ENCODE assay signal across 1 cellular context in the genomic region with DNA sequence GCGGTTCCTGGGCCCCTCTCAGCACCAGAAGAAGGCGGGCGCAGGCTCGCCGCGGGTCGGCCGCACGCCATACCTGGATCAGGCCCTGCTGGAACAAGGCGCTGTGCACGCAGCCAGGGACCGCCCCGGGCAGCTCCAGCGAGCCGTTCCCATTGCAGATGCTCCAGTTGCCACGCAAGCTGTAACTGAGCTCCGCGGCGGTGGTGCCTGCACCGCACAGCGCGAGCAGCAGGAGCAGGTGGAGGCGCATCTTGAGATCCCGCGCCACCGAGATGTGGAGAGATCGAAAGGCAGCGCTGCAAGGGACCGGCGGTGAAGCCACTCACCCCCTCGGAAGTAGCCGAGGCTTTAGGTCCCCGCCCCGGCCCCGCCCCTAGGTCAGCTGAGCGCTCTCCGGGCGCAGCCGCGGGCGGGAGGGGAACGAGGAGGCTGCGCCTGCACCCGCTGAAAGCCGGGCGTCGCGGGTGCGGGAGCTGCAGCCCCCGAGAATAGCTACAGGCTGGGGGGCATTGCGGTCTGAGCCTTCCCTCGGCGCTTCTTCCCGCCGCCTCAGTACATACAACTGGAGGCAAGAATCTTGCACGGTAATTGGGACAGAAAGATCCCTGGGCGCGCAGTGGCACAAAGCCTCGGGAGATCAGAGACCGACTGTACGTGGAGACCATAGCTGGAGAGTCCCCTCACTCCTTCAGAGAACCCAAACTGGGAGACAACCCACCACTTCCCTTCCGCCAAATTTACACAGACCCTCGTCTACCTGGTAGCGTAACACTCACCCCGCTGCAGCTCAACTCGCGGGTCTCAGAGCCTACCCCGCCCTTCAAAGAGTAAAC.
TF ChIP-seq lines count a peak whose summit lies in the region.

A gene (minus strand): TSS at position 324 of the 833 bp plus-strand sequence. CDS start 74 bp downstream, at position 250.

TF ChIP-seq in K562, 482 proteins besides CTCF, POLR2A, EP300 and RAD21 (continued from another document and continues in another):
- TF ChIP-seq, protein P1, sequence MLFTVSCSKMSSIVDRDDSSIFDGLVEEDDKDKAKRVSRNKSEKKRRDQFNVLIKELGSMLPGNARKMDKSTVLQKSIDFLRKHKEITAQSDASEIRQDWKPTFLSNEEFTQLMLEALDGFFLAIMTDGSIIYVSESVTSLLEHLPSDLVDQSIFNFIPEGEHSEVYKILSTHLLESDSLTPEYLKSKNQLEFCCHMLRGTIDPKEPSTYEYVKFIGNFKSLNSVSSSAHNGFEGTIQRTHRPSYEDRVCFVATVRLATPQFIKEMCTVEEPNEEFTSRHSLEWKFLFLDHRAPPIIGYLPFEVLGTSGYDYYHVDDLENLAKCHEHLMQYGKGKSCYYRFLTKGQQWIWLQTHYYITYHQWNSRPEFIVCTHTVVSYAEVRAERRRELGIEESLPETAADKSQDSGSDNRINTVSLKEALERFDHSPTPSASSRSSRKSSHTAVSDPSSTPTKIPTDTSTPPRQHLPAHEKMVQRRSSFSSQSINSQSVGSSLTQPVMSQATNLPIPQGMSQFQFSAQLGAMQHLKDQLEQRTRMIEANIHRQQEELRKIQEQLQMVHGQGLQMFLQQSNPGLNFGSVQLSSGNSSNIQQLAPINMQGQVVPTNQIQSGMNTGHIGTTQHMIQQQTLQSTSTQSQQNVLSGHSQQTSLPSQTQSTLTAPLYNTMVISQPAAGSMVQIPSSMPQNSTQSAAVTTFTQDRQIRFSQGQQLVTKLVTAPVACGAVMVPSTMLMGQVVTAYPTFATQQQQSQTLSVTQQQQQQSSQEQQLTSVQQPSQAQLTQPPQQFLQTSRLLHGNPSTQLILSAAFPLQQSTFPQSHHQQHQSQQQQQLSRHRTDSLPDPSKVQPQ (CRISPR knock-in tag; IDR thresholded peaks at IDR 0.05; ENCODE audit: borderline replicate concordance): no peak
- no peak for TF ChIP-seq ZNF184 (CRISPR knock-in tag; IDR thresholded peaks at IDR 0.05)
- TF ChIP-seq KAT7 (CRISPR knock-in tag; IDR thresholded peaks at IDR 0.05; ENCODE audit: borderline replicate concordance): no peak
- TF ChIP-seq TAF7 (tag; IDR thresholded peaks at IDR 0.05): peak; percentile 46; the same call in 1 of the 2 replicates
- TF ChIP-seq HIVEP1 (CRISPR knock-in tag; IDR thresholded peaks at IDR 0.05): no peak
- no peak for TF ChIP-seq HMG20B (CRISPR knock-in tag; IDR thresholded peaks at IDR 0.05)
- TF ChIP-seq, protein P2, sequence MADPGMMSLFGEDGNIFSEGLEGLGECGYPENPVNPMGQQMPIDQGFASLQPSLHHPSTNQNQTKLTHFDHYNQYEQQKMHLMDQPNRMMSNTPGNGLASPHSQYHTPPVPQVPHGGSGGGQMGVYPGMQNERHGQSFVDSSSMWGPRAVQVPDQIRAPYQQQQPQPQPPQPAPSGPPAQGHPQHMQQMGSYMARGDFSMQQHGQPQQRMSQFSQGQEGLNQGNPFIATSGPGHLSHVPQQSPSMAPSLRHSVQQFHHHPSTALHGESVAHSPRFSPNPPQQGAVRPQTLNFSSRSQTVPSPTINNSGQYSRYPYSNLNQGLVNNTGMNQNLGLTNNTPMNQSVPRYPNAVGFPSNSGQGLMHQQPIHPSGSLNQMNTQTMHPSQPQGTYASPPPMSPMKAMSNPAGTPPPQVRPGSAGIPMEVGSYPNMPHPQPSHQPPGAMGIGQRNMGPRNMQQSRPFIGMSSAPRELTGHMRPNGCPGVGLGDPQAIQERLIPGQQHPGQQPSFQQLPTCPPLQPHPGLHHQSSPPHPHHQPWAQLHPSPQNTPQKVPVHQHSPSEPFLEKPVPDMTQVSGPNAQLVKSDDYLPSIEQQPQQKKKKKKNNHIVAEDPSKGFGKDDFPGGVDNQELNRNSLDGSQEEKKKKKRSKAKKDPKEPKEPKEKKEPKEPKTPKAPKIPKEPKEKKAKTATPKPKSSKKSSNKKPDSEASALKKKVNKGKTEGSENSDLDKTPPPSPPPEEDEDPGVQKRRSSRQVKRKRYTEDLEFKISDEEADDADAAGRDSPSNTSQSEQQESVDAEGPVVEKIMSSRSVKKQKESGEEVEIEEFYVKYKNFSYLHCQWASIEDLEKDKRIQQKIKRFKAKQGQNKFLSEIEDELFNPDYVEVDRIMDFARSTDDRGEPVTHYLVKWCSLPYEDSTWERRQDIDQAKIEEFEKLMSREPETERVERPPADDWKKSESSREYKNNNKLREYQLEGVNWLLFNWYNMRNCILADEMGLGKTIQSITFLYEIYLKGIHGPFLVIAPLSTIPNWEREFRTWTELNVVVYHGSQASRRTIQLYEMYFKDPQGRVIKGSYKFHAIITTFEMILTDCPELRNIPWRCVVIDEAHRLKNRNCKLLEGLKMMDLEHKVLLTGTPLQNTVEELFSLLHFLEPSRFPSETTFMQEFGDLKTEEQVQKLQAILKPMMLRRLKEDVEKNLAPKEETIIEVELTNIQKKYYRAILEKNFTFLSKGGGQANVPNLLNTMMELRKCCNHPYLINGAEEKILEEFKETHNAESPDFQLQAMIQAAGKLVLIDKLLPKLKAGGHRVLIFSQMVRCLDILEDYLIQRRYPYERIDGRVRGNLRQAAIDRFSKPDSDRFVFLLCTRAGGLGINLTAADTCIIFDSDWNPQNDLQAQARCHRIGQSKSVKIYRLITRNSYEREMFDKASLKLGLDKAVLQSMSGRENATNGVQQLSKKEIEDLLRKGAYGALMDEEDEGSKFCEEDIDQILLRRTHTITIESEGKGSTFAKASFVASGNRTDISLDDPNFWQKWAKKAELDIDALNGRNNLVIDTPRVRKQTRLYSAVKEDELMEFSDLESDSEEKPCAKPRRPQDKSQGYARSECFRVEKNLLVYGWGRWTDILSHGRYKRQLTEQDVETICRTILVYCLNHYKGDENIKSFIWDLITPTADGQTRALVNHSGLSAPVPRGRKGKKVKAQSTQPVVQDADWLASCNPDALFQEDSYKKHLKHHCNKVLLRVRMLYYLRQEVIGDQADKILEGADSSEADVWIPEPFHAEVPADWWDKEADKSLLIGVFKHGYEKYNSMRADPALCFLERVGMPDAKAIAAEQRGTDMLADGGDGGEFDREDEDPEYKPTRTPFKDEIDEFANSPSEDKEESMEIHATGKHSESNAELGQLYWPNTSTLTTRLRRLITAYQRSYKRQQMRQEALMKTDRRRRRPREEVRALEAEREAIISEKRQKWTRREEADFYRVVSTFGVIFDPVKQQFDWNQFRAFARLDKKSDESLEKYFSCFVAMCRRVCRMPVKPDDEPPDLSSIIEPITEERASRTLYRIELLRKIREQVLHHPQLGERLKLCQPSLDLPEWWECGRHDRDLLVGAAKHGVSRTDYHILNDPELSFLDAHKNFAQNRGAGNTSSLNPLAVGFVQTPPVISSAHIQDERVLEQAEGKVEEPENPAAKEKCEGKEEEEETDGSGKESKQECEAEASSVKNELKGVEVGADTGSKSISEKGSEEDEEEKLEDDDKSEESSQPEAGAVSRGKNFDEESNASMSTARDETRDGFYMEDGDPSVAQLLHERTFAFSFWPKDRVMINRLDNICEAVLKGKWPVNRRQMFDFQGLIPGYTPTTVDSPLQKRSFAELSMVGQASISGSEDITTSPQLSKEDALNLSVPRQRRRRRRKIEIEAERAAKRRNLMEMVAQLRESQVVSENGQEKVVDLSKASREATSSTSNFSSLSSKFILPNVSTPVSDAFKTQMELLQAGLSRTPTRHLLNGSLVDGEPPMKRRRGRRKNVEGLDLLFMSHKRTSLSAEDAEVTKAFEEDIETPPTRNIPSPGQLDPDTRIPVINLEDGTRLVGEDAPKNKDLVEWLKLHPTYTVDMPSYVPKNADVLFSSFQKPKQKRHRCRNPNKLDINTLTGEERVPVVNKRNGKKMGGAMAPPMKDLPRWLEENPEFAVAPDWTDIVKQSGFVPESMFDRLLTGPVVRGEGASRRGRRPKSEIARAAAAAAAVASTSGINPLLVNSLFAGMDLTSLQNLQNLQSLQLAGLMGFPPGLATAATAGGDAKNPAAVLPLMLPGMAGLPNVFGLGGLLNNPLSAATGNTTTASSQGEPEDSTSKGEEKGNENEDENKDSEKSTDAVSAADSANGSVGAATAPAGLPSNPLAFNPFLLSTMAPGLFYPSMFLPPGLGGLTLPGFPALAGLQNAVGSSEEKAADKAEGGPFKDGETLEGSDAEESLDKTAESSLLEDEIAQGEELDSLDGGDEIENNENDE (IDR thresholded peaks at IDR 0.05; ENCODE audit: low read depth, low read length): no peak
- no peak for TF ChIP-seq ZC3H8 (IDR thresholded peaks at IDR 0.05)
- TF ChIP-seq, protein P3, sequence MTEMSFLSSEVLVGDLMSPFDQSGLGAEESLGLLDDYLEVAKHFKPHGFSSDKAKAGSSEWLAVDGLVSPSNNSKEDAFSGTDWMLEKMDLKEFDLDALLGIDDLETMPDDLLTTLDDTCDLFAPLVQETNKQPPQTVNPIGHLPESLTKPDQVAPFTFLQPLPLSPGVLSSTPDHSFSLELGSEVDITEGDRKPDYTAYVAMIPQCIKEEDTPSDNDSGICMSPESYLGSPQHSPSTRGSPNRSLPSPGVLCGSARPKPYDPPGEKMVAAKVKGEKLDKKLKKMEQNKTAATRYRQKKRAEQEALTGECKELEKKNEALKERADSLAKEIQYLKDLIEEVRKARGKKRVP (CRISPR knock-in tag; IDR thresholded peaks at IDR 0.05): no peak
- no peak for TF ChIP-seq ZNF311 (CRISPR knock-in tag; IDR thresholded peaks at IDR 0.05)
- TF ChIP-seq, protein P4, sequence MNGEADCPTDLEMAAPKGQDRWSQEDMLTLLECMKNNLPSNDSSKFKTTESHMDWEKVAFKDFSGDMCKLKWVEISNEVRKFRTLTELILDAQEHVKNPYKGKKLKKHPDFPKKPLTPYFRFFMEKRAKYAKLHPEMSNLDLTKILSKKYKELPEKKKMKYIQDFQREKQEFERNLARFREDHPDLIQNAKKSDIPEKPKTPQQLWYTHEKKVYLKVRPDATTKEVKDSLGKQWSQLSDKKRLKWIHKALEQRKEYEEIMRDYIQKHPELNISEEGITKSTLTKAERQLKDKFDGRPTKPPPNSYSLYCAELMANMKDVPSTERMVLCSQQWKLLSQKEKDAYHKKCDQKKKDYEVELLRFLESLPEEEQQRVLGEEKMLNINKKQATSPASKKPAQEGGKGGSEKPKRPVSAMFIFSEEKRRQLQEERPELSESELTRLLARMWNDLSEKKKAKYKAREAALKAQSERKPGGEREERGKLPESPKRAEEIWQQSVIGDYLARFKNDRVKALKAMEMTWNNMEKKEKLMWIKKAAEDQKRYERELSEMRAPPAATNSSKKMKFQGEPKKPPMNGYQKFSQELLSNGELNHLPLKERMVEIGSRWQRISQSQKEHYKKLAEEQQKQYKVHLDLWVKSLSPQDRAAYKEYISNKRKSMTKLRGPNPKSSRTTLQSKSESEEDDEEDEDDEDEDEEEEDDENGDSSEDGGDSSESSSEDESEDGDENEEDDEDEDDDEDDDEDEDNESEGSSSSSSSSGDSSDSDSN (IDR thresholded peaks at IDR 0.05; ENCODE audit: borderline replicate concordance in 1 of 2, low read depth in 2 of 2, low read length in 2 of 2): peak in 1 of 2 experiments; percentile 56; a peak in 1 of 4 replicates
- no peak for TF ChIP-seq SP2 (IDR thresholded peaks at IDR 0.05; ENCODE audit: extremely low read depth, low read depth, low read length, poor library complexity, severe bottlenecking)
- TF ChIP-seq, protein P5, sequence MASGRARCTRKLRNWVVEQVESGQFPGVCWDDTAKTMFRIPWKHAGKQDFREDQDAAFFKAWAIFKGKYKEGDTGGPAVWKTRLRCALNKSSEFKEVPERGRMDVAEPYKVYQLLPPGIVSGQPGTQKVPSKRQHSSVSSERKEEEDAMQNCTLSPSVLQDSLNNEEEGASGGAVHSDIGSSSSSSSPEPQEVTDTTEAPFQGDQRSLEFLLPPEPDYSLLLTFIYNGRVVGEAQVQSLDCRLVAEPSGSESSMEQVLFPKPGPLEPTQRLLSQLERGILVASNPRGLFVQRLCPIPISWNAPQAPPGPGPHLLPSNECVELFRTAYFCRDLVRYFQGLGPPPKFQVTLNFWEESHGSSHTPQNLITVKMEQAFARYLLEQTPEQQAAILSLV (tag; IDR thresholded peaks at IDR 0.05): no peak
- TF ChIP-seq, protein P6, sequence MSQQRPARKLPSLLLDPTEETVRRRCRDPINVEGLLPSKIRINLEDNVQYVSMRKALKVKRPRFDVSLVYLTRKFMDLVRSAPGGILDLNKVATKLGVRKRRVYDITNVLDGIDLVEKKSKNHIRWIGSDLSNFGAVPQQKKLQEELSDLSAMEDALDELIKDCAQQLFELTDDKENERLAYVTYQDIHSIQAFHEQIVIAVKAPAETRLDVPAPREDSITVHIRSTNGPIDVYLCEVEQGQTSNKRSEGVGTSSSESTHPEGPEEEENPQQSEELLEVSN (IDR thresholded peaks at IDR 0.05; ENCODE audit: borderline replicate concordance in 1 of 2, extremely low read depth in 1 of 2, insufficient read depth in 1 of 2, insufficient read length in 1 of 2, low read depth in 1 of 2, low read length in 1 of 2, poor library complexity in 1 of 2, severe bottlenecking in 1 of 2): peak; percentile 78 to 91
- TF ChIP-seq, protein P7, sequence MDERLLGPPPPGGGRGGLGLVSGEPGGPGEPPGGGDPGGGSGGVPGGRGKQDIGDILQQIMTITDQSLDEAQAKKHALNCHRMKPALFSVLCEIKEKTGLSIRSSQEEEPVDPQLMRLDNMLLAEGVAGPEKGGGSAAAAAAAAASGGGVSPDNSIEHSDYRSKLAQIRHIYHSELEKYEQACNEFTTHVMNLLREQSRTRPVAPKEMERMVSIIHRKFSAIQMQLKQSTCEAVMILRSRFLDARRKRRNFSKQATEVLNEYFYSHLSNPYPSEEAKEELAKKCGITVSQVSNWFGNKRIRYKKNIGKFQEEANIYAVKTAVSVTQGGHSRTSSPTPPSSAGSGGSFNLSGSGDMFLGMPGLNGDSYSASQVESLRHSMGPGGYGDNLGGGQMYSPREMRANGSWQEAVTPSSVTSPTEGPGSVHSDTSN (CRISPR knock-in tag; IDR thresholded peaks at IDR 0.05; ENCODE audit: low read depth): no peak
- TF ChIP-seq, protein P7 (tag; conservative IDR thresholded peaks at IDR 0.05; ENCODE audit: low read depth): no peak
- no peak; the same call in 1 of the 2 replicates for TF ChIP-seq FOXJ2 (tag; IDR thresholded peaks at IDR 0.05)
- TF ChIP-seq ZBED1 (IDR thresholded peaks at IDR 0.05): no peak
- no peak for TF ChIP-seq HDAC3 (IDR thresholded peaks at IDR 0.05; ENCODE audit: borderline replicate concordance, partially characterized antibody)
- TF ChIP-seq, protein P8, sequence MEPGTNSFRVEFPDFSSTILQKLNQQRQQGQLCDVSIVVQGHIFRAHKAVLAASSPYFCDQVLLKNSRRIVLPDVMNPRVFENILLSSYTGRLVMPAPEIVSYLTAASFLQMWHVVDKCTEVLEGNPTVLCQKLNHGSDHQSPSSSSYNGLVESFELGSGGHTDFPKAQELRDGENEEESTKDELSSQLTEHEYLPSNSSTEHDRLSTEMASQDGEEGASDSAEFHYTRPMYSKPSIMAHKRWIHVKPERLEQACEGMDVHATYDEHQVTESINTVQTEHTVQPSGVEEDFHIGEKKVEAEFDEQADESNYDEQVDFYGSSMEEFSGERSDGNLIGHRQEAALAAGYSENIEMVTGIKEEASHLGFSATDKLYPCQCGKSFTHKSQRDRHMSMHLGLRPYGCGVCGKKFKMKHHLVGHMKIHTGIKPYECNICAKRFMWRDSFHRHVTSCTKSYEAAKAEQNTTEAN (CRISPR knock-in tag; IDR thresholded peaks at IDR 0.05): 0 out of 2 replicates have a peak, but pooled peaks have one; percentile 6
- no peak for TF ChIP-seq ZNF12 (CRISPR knock-in tag; IDR thresholded peaks at IDR 0.05)
- TF ChIP-seq ELF4 (CRISPR knock-in tag; IDR thresholded peaks at IDR 0.05): no peak
- TF ChIP-seq ILK (tag; IDR thresholded peaks at IDR 0.05; ENCODE audit: borderline replicate concordance, low read depth): no peak
- TF ChIP-seq ZZZ3 (IDR thresholded peaks at IDR 0.05): no peak
- TF ChIP-seq ZNF175 (CRISPR knock-in tag; IDR thresholded peaks at IDR 0.05; ENCODE audit: low read depth): no peak
- no peak for TF ChIP-seq ZNF212 (CRISPR knock-in tag; IDR thresholded peaks at IDR 0.05)
- TF ChIP-seq KAT8 (IDR thresholded peaks at IDR 0.05; ENCODE audit: low read depth): no peak
